ENCODE assay signal across 1 cellular context in the genomic region with DNA sequence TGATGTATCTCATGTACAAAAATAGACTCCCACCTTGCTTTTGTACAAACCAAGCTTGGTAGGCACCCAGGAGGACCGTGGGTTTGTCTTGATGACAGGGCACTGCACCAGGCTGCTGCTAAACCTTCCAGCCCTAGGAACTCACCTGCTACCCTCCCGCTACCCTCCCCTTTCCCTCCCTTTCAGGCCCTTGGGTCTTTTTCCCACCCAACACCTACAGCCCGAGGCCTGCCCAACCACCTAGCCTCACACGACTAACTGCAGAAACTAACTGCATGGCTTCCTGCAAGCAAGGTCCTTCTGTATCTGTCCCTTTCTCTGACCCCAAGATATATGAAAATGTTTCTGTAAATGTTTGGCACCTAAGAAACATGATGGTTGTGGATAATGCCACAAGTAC.
TF ChIP-seq lines count a peak whose summit lies in the region.

No MANE protein-coding gene starts in this region.

TF ChIP-seq in HepG2, 621 proteins besides CTCF, POLR2A, EP300 and RAD21:
- no peak for TF ChIP-seq ATM (IDR thresholded peaks at IDR 0.05; ENCODE audit: borderline replicate concordance)
- TF ChIP-seq ASH2L (IDR thresholded peaks at IDR 0.05; ENCODE audit: insufficient read length, low read depth, low read length) = no peak
- TF ChIP-seq FOXK2 (IDR thresholded peaks at IDR 0.05) = no peak
- peak; percentile 67 for TF ChIP-seq RBM22 (optimal IDR thresholded peaks at IDR 0.05; ENCODE audit: low read length)
- 0 out of 2 replicates have a peak, but pooled peaks have one; percentile 3 for TF ChIP-seq POLR2AphosphoS5 (IDR thresholded peaks at IDR 0.05; ENCODE audit: low read depth, low read length)
- no peak for TF ChIP-seq ZNF496 (CRISPR knock-in tag; IDR thresholded peaks at IDR 0.05; ENCODE audit: insufficient replicate concordance)
